Comparison of ENCODE assay signal across 16 cellular contexts in the genomic region with DNA sequence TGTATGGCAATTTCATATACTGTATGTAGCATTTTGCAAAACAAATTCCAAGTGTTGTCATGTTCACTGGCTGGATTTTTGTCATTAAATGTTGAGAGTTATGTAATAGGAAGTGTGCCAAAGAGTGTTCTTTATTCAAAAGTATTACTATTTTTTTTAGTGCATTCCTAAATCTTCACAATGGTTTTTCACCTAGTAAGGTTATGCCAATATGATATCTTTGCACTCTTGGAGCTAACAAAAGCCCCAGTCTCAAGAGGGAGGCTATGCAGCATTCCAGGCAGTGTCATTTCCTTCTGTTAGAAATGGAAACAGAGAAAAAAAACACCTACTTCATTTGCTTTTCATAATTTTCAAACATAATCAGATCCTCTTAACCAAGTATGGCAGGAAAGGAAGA. TPM values are rescaled to one million over a fixed set of nuclear protein-coding genes. Genes with fewer than 3 reads are reported as not detected.
DNase-seq lines count a peak whose midpoint lies in the region; ATAC-seq, FAIRE-seq and TF ChIP-seq lines count a peak whose summit lies in the region.
"Had no signal": no experiment of that assay in that cellular context is flagged by ENCODE, and none has a peak within 500 bp of the region (broad histone marks: within the 10 kb centered on the region; RNA-seq: fewer than 3 reads in every experiment).

No MANE protein-coding gene starts in this region.

- no peak for FAIRE-seq in urothelium cell line (lab: Jason Lieb, UNC)
- FAIRE-seq: small intestine, TTC549 had no signal

- no peaks in the 10 kb centered on the region for H3K36me3 ChIP-seq in PC-3 (ENCODE audit: low read depth, low read length)
- H3K36me3 ChIP-seq in tibial artery, result no peaks in the 10 kb centered on the region
- H3K36me3 ChIP-seq: HAP-1 had no signal

- no peaks in the 10 kb centered on the region for H3K9me2 ChIP-seq in PC-3 (replicated peaks; ENCODE audit: low read length)

- intact Hi-C loops in PC-3 (cut with micrococcal nuclease) (no loop called here), tibial artery (cut with DNase I; ENCODE audit: low total_unique reads) (loop anchor here (10.0 kb wide), 1 partner anchor 219 kb away; a partner anchor contains a TSS)

- H3K27ac ChIP-seq in PC-3 (ENCODE audit: low read length), result no peak overlapping the region
- H3K27ac ChIP-seq in tibial artery, result peak overlapping the region; percentile 98 to 99
- H3K27ac ChIP-seq: KMS-11 had no signal

- no peak overlapping the region for H3K9ac ChIP-seq in PC-3 (ENCODE audit: low read length)
- H3K9ac ChIP-seq: KMS-11 had no signal

- DNase-seq in PC-3 (no peak), chondrocyte (ENCODE audit: low spot score) (no peak), mesothelial cell of epicardium (ENCODE audit: low spot score in 2 of 2, unreplicated experiment in 2 of 2) (no peak), tibial artery (no peak), omental fat pad (ENCODE audit: low spot score) (no peak), urothelium cell line (ENCODE audit: low spot score) (no peak)
- DNase-seq: activated CD4-positive, alpha-beta T cell treated with anti-CD3 and anti-CD28 coated beads, Interleukin-2, amount 50 U/mL, for 48 hours; NCI-H345; stimulated activated naive CD4-positive, alpha-beta T cell had no signal

- H4K20me1 ChIP-seq in PC-3 (ENCODE audit: low read length), result no peaks in the 10 kb centered on the region

- no peaks in the 10 kb centered on the region for H3K27me3 ChIP-seq in PC-3 (ENCODE audit: low read length)
- no peaks in the 10 kb centered on the region for H3K27me3 ChIP-seq in tibial artery

- H3K4me1 ChIP-seq in PC-3 (ENCODE audit: insufficient read depth, low read length) (peaks cover 18% of the 10 kb centered on the region), tibial artery (peaks cover 0 to 58% (median 35%) of the 10 kb centered on the region in 4 donors)

- H3K9me3 Mint-ChIP-seq in chondrocyte (ENCODE audit: low read depth) (peaks cover 4% of the 10 kb centered on the region), mesothelial cell of epicardium (no peaks in the 10 kb centered on the region)
- H3K9me3 Mint-ChIP-seq: activated T-helper 1 cell treated with anti-CD3 and anti-CD28 coated beads, Interleukin-12 subunit alpha, Interleukin-12 subunit beta, Interleukin-2, Interleukin-4 antibody, amounts not matched to agents 30 ng/mL and 10 ng/mL and 1 ng/mL, durations not matched to agents 14 hours and 24 hours and 36 hours; dendritic cell treated with granulocyte-macrophage colony-stimulating factor and Interleukin-4, amounts not matched to agents 40 ng/mL and 50 ng/mL, for 4 days had no signal

- POLR2A ChIA-PET in PC-3 (lab: Charles Lee; ENCODE audit: unreplicated experiment), result interaction anchor here (0.7 kb wide), 1 partner anchor 154 kb away, joined by 3 read pairs; no protein-coding TSS in a partner anchor

- H3K79me2 ChIP-seq in PC-3 (ENCODE audit: low read length), result no peaks in the 10 kb centered on the region

- CTCF ChIA-PET in PC-3 (lab: Charles Lee), result interaction anchor here (1.0 kb wide), 1 partner anchor 410 kb away, joined by 3 read pairs; no protein-coding TSS in a partner anchor

- H3K27ac Mint-ChIP-seq in chondrocyte (ENCODE audit: unreplicated experiment), result peak overlapping the region; percentile 92
- peak overlapping the region; percentile 74 for H3K27ac Mint-ChIP-seq in mesothelial cell of epicardium
- H3K27ac Mint-ChIP-seq: activated T-helper 1 cell treated with anti-CD3 and anti-CD28 coated beads, Interleukin-12 subunit alpha, Interleukin-12 subunit beta, Interleukin-2, Interleukin-4 antibody, amounts not matched to agents 30 ng/mL and 10 ng/mL and 1 ng/mL, durations not matched to agents 14 hours and 24 hours and 36 hours; dendritic cell treated with granulocyte-macrophage colony-stimulating factor and Interleukin-4, amounts not matched to agents 40 ng/mL and 50 ng/mL, for 4 days had no signal

- no peak overlapping the region for H2AFZ ChIP-seq in PC-3 (ENCODE audit: low read length)

- ATAC-seq in PC-3 (no peak), HG02870 (IDR thresholded peaks at IDR 0.05; ENCODE audit: unreplicated experiment) (no peak), omental fat pad (ENCODE audit: low FRiP score) (no peak)

- H3K4me3 ChIP-seq in PC-3 (ENCODE audit: low read length), result no peak overlapping the region
- H3K4me3 ChIP-seq in tibial artery, result no peak overlapping the region
- H3K4me3 ChIP-seq: HAP-1 had no signal

- peak overlapping the region; percentile 63; the same call in 1 of the 2 replicates for H3K4me2 ChIP-seq in PC-3 (ENCODE audit: low read length)
- H3K4me2 ChIP-seq: KMS-11 had no signal

- H3K4me3 Mint-ChIP-seq in chondrocyte (ENCODE audit: unreplicated experiment) (no peak overlapping the region), mesothelial cell of epicardium (no peak overlapping the region)
- H3K4me3 Mint-ChIP-seq: activated T-helper 1 cell treated with anti-CD3 and anti-CD28 coated beads, Interleukin-12 subunit alpha, Interleukin-12 subunit beta, Interleukin-2, Interleukin-4 antibody, amounts not matched to agents 30 ng/mL and 10 ng/mL and 1 ng/mL, durations not matched to agents 14 hours and 24 hours and 36 hours; dendritic cell treated with granulocyte-macrophage colony-stimulating factor and Interleukin-4, amounts not matched to agents 40 ng/mL and 50 ng/mL, for 4 days had no signal

- H3F3A ChIP-seq in PC-3 (ENCODE audit: low read length, unreplicated experiment), result no peaks in the 10 kb centered on the region

- TF ChIP-seq CTCF in PC-3 (conservative IDR thresholded peaks at IDR 0.05; ENCODE audit: low read depth, low read length) (no peak), chondrocyte (IDR thresholded peaks at IDR 0.05) (no peak), mesothelial cell of epicardium (IDR thresholded peaks at IDR 0.05; ENCODE audit: unreplicated experiment) (no peak), tibial artery (IDR thresholded peaks at IDR 0.05) (no peak), omental fat pad (IDR thresholded peaks at IDR 0.05) (no peak)

- no TSS peak for BruUV-seq in PC-3 (replicated peaks; lab: Mats Ljungman, UMichigan)

- H3K4me1 Mint-ChIP-seq in chondrocyte (ENCODE audit: low read depth), result peaks cover 57% of the 10 kb centered on the region
- H3K4me1 Mint-ChIP-seq in mesothelial cell of epicardium, result peaks cover 43% of the 10 kb centered on the region

- H3K36me3 Mint-ChIP-seq in chondrocyte (ENCODE audit: low read depth) (peaks cover 2% of the 10 kb centered on the region), mesothelial cell of epicardium (no peaks in the 10 kb centered on the region)

- no peaks in the 10 kb centered on the region for H3K9me3 ChIP-seq in PC-3 (ENCODE audit: low read length)
- H3K9me3 ChIP-seq in tibial artery, result no peaks in the 10 kb centered on the region
- H3K9me3 ChIP-seq: HAP-1 had no signal

- H3K27me3 Mint-ChIP-seq in chondrocyte (ENCODE audit: low read depth), result no peaks in the 10 kb centered on the region
- H3K27me3 Mint-ChIP-seq in mesothelial cell of epicardium (ENCODE audit: low read depth), result no peaks in the 10 kb centered on the region

RNA-seq across cellular contexts. Expression of a gene that starts 5.1 kb away (rescaled TPM):
- total RNA-seq in PC-3 (2014; rRNA removed) (5.8 and 9.0 TPM in 2 replicates), chondrocyte (47.9 to 61.4 TPM (median 52.0 TPM) in 3 replicates), mesothelial cell of epicardium (85.8 to 88.4 TPM (median 87.9 TPM) in 3 replicates), omental fat pad (10 to 100 TPM; 25.9 to 94.6 (median 41.8) TPM)
